ENCODE assay signal across 17 cellular contexts in the genomic region with DNA sequence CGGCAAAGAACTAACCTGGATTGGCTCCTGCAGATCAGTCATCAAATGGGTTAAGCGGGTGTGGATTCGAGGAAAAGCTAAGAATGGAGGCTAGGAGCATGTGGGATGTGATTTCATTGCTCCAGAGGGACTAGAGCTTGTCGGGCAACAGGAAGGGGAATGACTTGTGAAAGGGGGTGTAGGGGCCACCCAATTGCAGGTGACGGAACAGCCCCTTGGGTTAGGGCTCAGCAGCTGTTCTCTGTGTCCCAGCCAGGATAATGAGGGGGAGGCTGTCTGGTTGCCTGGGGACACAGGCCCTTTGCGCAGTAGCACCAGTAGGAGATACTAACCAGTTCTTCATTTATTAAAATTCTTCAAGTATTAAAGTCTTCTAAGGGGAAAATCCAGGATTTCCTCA. TPM values are rescaled to one million over a fixed set of nuclear protein-coding genes. Genes with fewer than 3 reads are reported as not detected.
DNase-seq lines count a peak whose midpoint lies in the region; ATAC-seq, FAIRE-seq and TF ChIP-seq lines count a peak whose summit lies in the region.
"Had no signal": no experiment of that assay in that cellular context is flagged by ENCODE, and none has a peak within 500 bp of the region (broad histone marks: within the 10 kb centered on the region; RNA-seq: fewer than 3 reads in every experiment).

No MANE protein-coding gene starts in this region.

- no peak overlapping the region for H3K18ac ChIP-seq in IMR-90 (ENCODE audit: low read depth, low read length)

- no TSS peak for BruUV-seq in IMR-90 (replicated peaks; lab: Mats Ljungman, UMichigan)
- BruUV-seq in K562 (replicated peaks; lab: Mats Ljungman, UMichigan): no TSS peak

- H4K20me1 ChIP-seq in IMR-90 (ENCODE audit: insufficient read depth, low read length) (no peaks in the 10 kb centered on the region), K562 (replicated peaks; ENCODE audit: control insufficient read depth, insufficient read depth, low read length) (no peaks in the 10 kb centered on the region)

- H3K9me1 ChIP-seq in IMR-90 (ENCODE audit: insufficient read depth, low read length): peaks cover 5% of the 10 kb centered on the region; the same call in 1 of the 2 replicates
- no peaks in the 10 kb centered on the region for H3K9me1 ChIP-seq in K562 (ENCODE audit: control insufficient read depth, insufficient read depth, low read length)

- peak overlapping the region; percentile 31 for H2AK9ac ChIP-seq in IMR-90 (replicated peaks; ENCODE audit: low read depth, low read length, poor library complexity)

- H2BK5ac ChIP-seq in IMR-90 (ENCODE audit: low read depth, low read length, poor library complexity, severe bottlenecking): no peak overlapping the region

- H3K14ac ChIP-seq in IMR-90 (replicated peaks; ENCODE audit: low read depth, low read length): no peak overlapping the region

- no peak overlapping the region for H3K23ac ChIP-seq in IMR-90 (ENCODE audit: low read depth, low read length)

- peak overlapping the region; percentile 16 for H3K27ac Mint-ChIP-seq in progenitor cell of endocrine pancreas
- H3K27ac Mint-ChIP-seq: HFFc6 had no signal

- H3K4me1 ChIP-seq in IMR-90 (ENCODE audit: control insufficient read depth, insufficient read depth, low read length) (peaks cover 12% of the 10 kb centered on the region), K562 (replicated peaks in 1 of 2; ENCODE audit: control insufficient read depth in 2 of 2, insufficient read depth in 2 of 2, low read length in 2 of 2) (peaks cover 18 to 33% of the 10 kb centered on the region in 2 experiments)

- H3K27ac ChIP-seq in IMR-90 (ENCODE audit: insufficient read depth, low read length): no peak overlapping the region
- no peak overlapping the region for H3K27ac ChIP-seq in K562 (ENCODE audit: extremely low read depth, low read depth, low read length)

- DNase-seq in IMR-90 (no peak), K562 (ENCODE audit: extremely low read depth in 1 of 4, low spot score in 3 of 4) (no peak), left ventricle myocardium superior (peak; percentile 41), progenitor cell of endocrine pancreas (ENCODE audit: low spot score, unreplicated experiment) (no peak), UCSD-AML1 (lab: John Stamatoyannopoulos, UW; ENCODE audit: unreplicated experiment) (no peak), NCI-H226 (no peak)
- DNase-seq: DMS 273 treated with DMSO at 0.1 percent for 48 hours; HFFc6; Karpas-422; MG63; NCI-H1105; NCI-H1694; NCI-H69; NK-92 treated with Interleukin-12 subunit alpha and Interleukin-12 subunit beta, amount 100 ng/mL, for 24 hours had no signal

- H3K4me2 ChIP-seq in IMR-90 (ENCODE audit: low read depth, low read length) (no peak overlapping the region), K562 (ENCODE audit: insufficient read depth, low read length) (no peak overlapping the region)

- 0 out of 2 replicates have a peak overlapping the region, but pooled peaks have one; percentile 17 for H2BK20ac ChIP-seq in IMR-90 (ENCODE audit: low read depth, low read length)

- no peak overlapping the region for H4K8ac ChIP-seq in IMR-90 (ENCODE audit: low read depth in 2 of 2, low read length in 2 of 2)

- H3K56ac ChIP-seq in IMR-90 (ENCODE audit: extremely low read depth, insufficient read depth, low read length): no peak overlapping the region

- 91% methylated on average over 5 of the region's 6 CpGs; no CpG with 5 or more reads in 1 of the 2 experiments for WGBS in IMR-90 (ENCODE audit: extremely low coverage in 2 of 2, insufficient read length in 1 of 2), 2 experiments
- WGBS in K562 (ENCODE audit: insufficient coverage, low coverage, missing lambda C conversion rate): 48% methylated on average over 6 of the region's 6 CpGs

- TF ChIP-seq RAD21 in IMR-90 (IDR thresholded peaks at IDR 0.05; ENCODE audit: low read length) (no peak), K562 (CRISPR knock-in tag; conservative IDR thresholded peaks at IDR 0.05 in 1 of 2, IDR thresholded peaks at IDR 0.05 in 1 of 2) (no peak)

- no peaks in the 10 kb centered on the region for H3K9me3 Mint-ChIP-seq in progenitor cell of endocrine pancreas (ENCODE audit: low read depth)
- H3K9me3 Mint-ChIP-seq: CD14-positive monocyte, HFFc6 had no signal

- no peak for FAIRE-seq in K562 (lab: Jason Lieb, UNC)
- FAIRE-seq: HepG2 had no signal

- H3K4me3 Mint-ChIP-seq in progenitor cell of endocrine pancreas (ENCODE audit: low read depth): no peak overlapping the region
- H3K4me3 Mint-ChIP-seq: CD14-positive monocyte, HFFc6 had no signal

- TF ChIP-seq EP300 in K562 (IDR thresholded peaks at IDR 0.05; ENCODE audit: low read length): no peak

- no peaks in the 10 kb centered on the region for H3K36me3 Mint-ChIP-seq in progenitor cell of endocrine pancreas (ENCODE audit: insufficient read depth)

- H3K27me3 Mint-ChIP-seq in progenitor cell of endocrine pancreas: peaks cover 13% of the 10 kb centered on the region

- in situ Hi-C loops in IMR-90 (cut with MboI; ENCODE audit: low sequenced_read_pairs) (no loop called here), K562 (cut with MboI) (no loop called here)

- POLR2A ChIA-PET in IMR-90 (lab: Charles Lee; ENCODE audit: unreplicated experiment): no interaction called here
- POLR2A ChIA-PET in K562 (lab: Yijun Ruan, JAX): interaction anchor here (0.7 to 3.4 kb wide), 3 partner anchors 9 to 12 kb away, joined by 3 to 10 read pairs (median 4); no protein-coding TSS in a partner anchor

- ATAC-seq in IMR-90 (ENCODE audit: low read depth) (no peak), K562 (no peak), left ventricle myocardium superior (peak; percentile 41), HG02938 (IDR thresholded peaks at IDR 0.05; ENCODE audit: unreplicated experiment) (no peak)
- ATAC-seq: HepG2 had no signal

- H3K9me3 ChIP-seq in IMR-90 (ENCODE audit: control insufficient read depth, insufficient read depth, low read length) (no peaks in the 10 kb centered on the region), K562 (replicated peaks; ENCODE audit: control insufficient read depth, insufficient read depth, low read depth, low read length) (no peaks in the 10 kb centered on the region)
- H3K9me3 ChIP-seq: MG63 had no signal

- no peaks in the 10 kb centered on the region for H3K79me1 ChIP-seq in IMR-90 (ENCODE audit: low read depth in 1 of 2, low read length in 2 of 2)

- intact Hi-C loops in IMR-90 (cut with micrococcal nuclease) (no loop called here), K562 (cut with micrococcal nuclease) (no loop called here), left ventricle myocardium superior (cut with micrococcal nuclease) (no loop called here)

- H3K36me3 ChIP-seq in IMR-90 (ENCODE audit: control insufficient read depth, insufficient read depth, low read length): no peaks in the 10 kb centered on the region
- H3K36me3 ChIP-seq in K562 (ENCODE audit: control insufficient read depth, insufficient read depth, low read length): no peaks in the 10 kb centered on the region
- H3K36me3 ChIP-seq: MG63 had no signal

- H2AK5ac ChIP-seq in IMR-90 (ENCODE audit: low read depth, low read length): peak overlapping the region; percentile 24; the same call in 1 of the 2 replicates

- H3K27me3 ChIP-seq in IMR-90 (ENCODE audit: control insufficient read depth, insufficient read depth, low read length): peaks cover 21% of the 10 kb centered on the region
- H3K27me3 ChIP-seq in K562 (ENCODE audit: control insufficient read depth in 2 of 2, insufficient read depth in 2 of 2, low read length in 2 of 2): no peaks in the 10 kb centered on the region
- H3K27me3 ChIP-seq: MG63 had no signal

- H2BK15ac ChIP-seq in IMR-90 (ENCODE audit: low read depth, low read length): no peak overlapping the region

- H4K5ac ChIP-seq in IMR-90 (ENCODE audit: low read depth, low read length): no peak overlapping the region

- no peak for TF ChIP-seq CTCF in IMR-90 (conservative IDR thresholded peaks at IDR 0.05; ENCODE audit: low read depth, low read length)
- TF ChIP-seq CTCF in K562 (IDR thresholded peaks at IDR 0.05 in 2 of 3, conservative IDR thresholded peaks at IDR 0.05 in 1 of 3; ENCODE audit: insufficient read depth in 2 of 3, low read depth in 1 of 3, low read length in 3 of 3): no peak
- no peak for TF ChIP-seq CTCF in progenitor cell of endocrine pancreas (IDR thresholded peaks at IDR 0.05; ENCODE audit: unreplicated experiment)

- no peaks in the 10 kb centered on the region for H3K79me2 ChIP-seq in K562 (ENCODE audit: control insufficient read depth, insufficient read depth, low read length)

- peaks cover 7% of the 10 kb centered on the region for H3K4me1 Mint-ChIP-seq in progenitor cell of endocrine pancreas (ENCODE audit: low read depth)

- no peak overlapping the region for H3K4me3 ChIP-seq in IMR-90 (ENCODE audit: insufficient read depth, low read depth, low read length)
- no peak overlapping the region for H3K4me3 ChIP-seq in K562
- H3K4me3 ChIP-seq: MG63 had no signal

- no peak overlapping the region for H3K9ac ChIP-seq in IMR-90 (ENCODE audit: low read depth, low read length)
- H3K9ac ChIP-seq in K562 (ENCODE audit: insufficient read depth in 1 of 2, low read depth in 2 of 2, low read length in 2 of 2): no peak overlapping the region

- no peak for TF ChIP-seq POLR2A in IMR-90 (IDR thresholded peaks at IDR 0.05; ENCODE audit: low read depth, low read length)
- no peak for TF ChIP-seq POLR2A in K562 (conservative IDR thresholded peaks at IDR 0.05)

- no peak overlapping the region for H3K4ac ChIP-seq in IMR-90 (ENCODE audit: low read depth, low read length)

- dilution Hi-C loops in IMR-90 (cut with HindIII; ENCODE audit: low sequenced_read_pairs, unreplicated experiment): no loop called here

- H4K91ac ChIP-seq in IMR-90 (ENCODE audit: insufficient read depth, low read depth, low read length): no peak overlapping the region

- CTCF ChIA-PET in IMR-90 (lab: Yijun Ruan, JAX): no interaction called here
- CTCF ChIA-PET in K562 (lab: Yijun Ruan, JAX; ENCODE audit: low intra/inter-chr PET ratio): no interaction called here

- H2BK120ac ChIP-seq in IMR-90 (ENCODE audit: low read depth, low read length): no peak overlapping the region

- H2AFZ ChIP-seq in IMR-90 (replicated peaks; ENCODE audit: low read length, poor library complexity): no peak overlapping the region
- no peak overlapping the region for H2AFZ ChIP-seq in K562 (ENCODE audit: low read depth, low read length)

RNA-seq across cellular contexts. Expression of a gene that starts 25.0 kb away (rescaled TPM):
- total RNA-seq in IMR-90 (2012; rRNA removed) (43.0 and 47.0 TPM in 2 replicates), K562 (2014; rRNA removed) (130 and 161 TPM in 2 replicates), K562 (2014; rRNA removed; fragmentation: Illumina TruSeq; extraction: Trizol) (63.9 and 87.5 TPM in 2 replicates), K562 (2015; rRNA removed; fragmentation: Illumina TruSeq; extraction: Trizol) (115 and 119 TPM in 2 replicates), K562 (2021) (102 and 104 TPM in 2 replicates), left ventricle myocardium superior (46.0 TPM), progenitor cell of endocrine pancreas (39.8 and 41.9 TPM in 2 replicates)
- polyA plus RNA-seq in IMR-90 (2012; rRNA removed) (56.6 and 56.8 TPM in 2 replicates), K562 (2011; rRNA removed) (104 and 112 TPM in 2 replicates), K562 (2014; fragmentation: Illumina TruSeq; extraction: Trizol) (159 and 185 TPM in 2 replicates), K562 (2014; fragmentation: Nextera tagmentation; extraction: Ambion mirVana) (100 to 1,000 TPM; 204 to 243 TPM), K562 (2014; rRNA removed) (125 and 133 TPM in 2 replicates)
- 53.5 and 60.4 TPM in 2 replicates for polyA plus RNA-seq in IMR-90 (2012; cell fraction: cytosol; rRNA removed)
- 24.4 and 30.5 TPM in 2 replicates for polyA plus RNA-seq in IMR-90 (2012; cell fraction: nucleus; rRNA removed; ENCODE audit: low replicate concordance)
- total RNA-seq in K562 (2011; cell fraction: chromatin; rRNA removed; ENCODE audit: low replicate concordance): 30.9 and 95.8 TPM in 2 replicates
- total RNA-seq in K562 (2011; cell fraction: nucleolus; rRNA removed): 81.3 and 96.7 TPM in 2 replicates
- 48.8 and 57.7 TPM in 2 replicates for total RNA-seq in K562 (2011; cell fraction: nucleoplasm; rRNA removed)
- polyA plus RNA-seq in K562 (2011; cell fraction: cytosol; rRNA removed): 155 and 252 TPM in 2 replicates
- 54.3 and 56.2 TPM in 2 replicates for polyA plus RNA-seq in K562 (2011; cell fraction: nucleus; rRNA removed)
- 113 and 127 TPM in 2 replicates for polyA plus RNA-seq in K562 (2012)
- polyA minus RNA-seq in K562 (2011; rRNA and poly(A)+ RNA removed): 78.1 and 100 TPM in 2 replicates
- 41.0 and 52.2 TPM in 2 replicates for polyA minus RNA-seq in K562 (2011; cell fraction: cytosol; rRNA and poly(A)+ RNA removed)
- polyA minus RNA-seq in K562 (2011; cell fraction: nucleus; rRNA and poly(A)+ RNA removed): 41.9 and 47.8 TPM in 2 replicates

RNA-seq across cellular contexts. Expression of a gene that starts 57.4 kb away (rescaled TPM):
- total RNA-seq in IMR-90 (2012; rRNA removed) (156 and 190 TPM in 2 replicates), K562 (2014; rRNA removed) (124 and 144 TPM in 2 replicates), K562 (2014; rRNA removed; fragmentation: Illumina TruSeq; extraction: Trizol) (66.5 and 70.7 TPM in 2 replicates), K562 (2015; rRNA removed; fragmentation: Illumina TruSeq; extraction: Trizol) (25.8 and 27.0 TPM in 2 replicates), K562 (2021) (131 and 159 TPM in 2 replicates), left ventricle myocardium superior (261 TPM), progenitor cell of endocrine pancreas (243 and 267 TPM in 2 replicates)
- polyA plus RNA-seq in IMR-90 (2012; rRNA removed) (211 and 234 TPM in 2 replicates), K562 (2011; rRNA removed) (271 and 467 TPM in 2 replicates), K562 (2014; fragmentation: Illumina TruSeq; extraction: Trizol) (134 and 172 TPM in 2 replicates), K562 (2014; fragmentation: Nextera tagmentation; extraction: Ambion mirVana) (10 to 100 TPM; 14.0 to 16.0 TPM), K562 (2014; rRNA removed) (179 and 182 TPM in 2 replicates)
- polyA plus RNA-seq in IMR-90 (2012; cell fraction: cytosol; rRNA removed): 69.3 and 213 TPM in 2 replicates
- polyA plus RNA-seq in IMR-90 (2012; cell fraction: nucleus; rRNA removed; ENCODE audit: low replicate concordance): 853 and 1,420 TPM in 2 replicates
- 511 and 945 TPM in 2 replicates for total RNA-seq in K562 (2011; cell fraction: chromatin; rRNA removed; ENCODE audit: low replicate concordance)
- 536 and 553 TPM in 2 replicates for total RNA-seq in K562 (2011; cell fraction: nucleolus; rRNA removed)
- 559 and 592 TPM in 2 replicates for total RNA-seq in K562 (2011; cell fraction: nucleoplasm; rRNA removed)
- polyA plus RNA-seq in K562 (2011; cell fraction: cytosol; rRNA removed): 222 and 346 TPM in 2 replicates
- polyA plus RNA-seq in K562 (2011; cell fraction: nucleus; rRNA removed): 1,880 and 1,961 TPM in 2 replicates
- 112 and 555 TPM in 2 replicates for polyA plus RNA-seq in K562 (2012)
- 359 and 374 TPM in 2 replicates for polyA minus RNA-seq in K562 (2011; rRNA and poly(A)+ RNA removed)
- polyA minus RNA-seq in K562 (2011; cell fraction: cytosol; rRNA and poly(A)+ RNA removed): 79.8 and 123 TPM in 2 replicates
- polyA minus RNA-seq in K562 (2011; cell fraction: nucleus; rRNA and poly(A)+ RNA removed): 310 and 397 TPM in 2 replicates
